15 cellular contexts compared by ENCODE assay signal in genomic region chr4:38802561-38803355, GRCh38. TPM values are rescaled to one million over a fixed set of nuclear protein-coding genes. Genes with fewer than 3 reads are reported as not detected.
DNase-seq lines count a peak whose midpoint lies in the region; TF ChIP-seq lines count a peak whose summit lies in the region.
"Had no signal": no experiment of that assay in that cellular context is flagged by ENCODE, and none has a peak within 500 bp of the region (broad histone marks: within the 10 kb centered on the region; RNA-seq: fewer than 3 reads in every experiment).

No MANE protein-coding gene starts in this region.

- H3K36me3 ChIP-seq in duodenal mucosa (ENCODE audit: control insufficient read depth in 1 of 2, insufficient read depth in 2 of 2, low read length in 2 of 2), result peaks cover 15 to 17% of the 10 kb centered on the region in 2 donors
- H3K36me3 ChIP-seq in skeletal muscle tissue (ENCODE audit: control insufficient read depth in 3 of 3, insufficient read depth in 3 of 3, low read length in 3 of 3), result peaks cover 0 to 6% (median 0%) of the 10 kb centered on the region in 3 donors
- peaks cover 0 to 13% (median 0%) of the 10 kb centered on the region in 3 donors for H3K36me3 ChIP-seq in Peyer's patch

- CTCF ChIA-PET in activated CD4-positive, alpha-beta T cell treated with anti-CD3 and anti-CD28 coated beads, Interleukin-2, amount 10 ng/mL, durations not matched to agents 7 days and 5 days (lab: Charles Lee), result interaction anchor here (0.8 to 3.0 kb wide), 7 partner anchors 8 to 71 kb away, joined by 3 to 14 read pairs (median 4); no protein-coding TSS in a partner anchor

- POLR2A ChIA-PET in activated CD4-positive, alpha-beta T cell treated with anti-CD3 and anti-CD28 coated beads, Interleukin-2, amount 10 ng/mL, durations not matched to agents 7 days and 5 days (lab: Charles Lee), result no interaction called here

- H3K27me3 Mint-ChIP-seq in activated CD4-positive, alpha-beta T cell treated with anti-CD3 and anti-CD28 coated beads, Interleukin-2, amount 10 ng/mL, durations not matched to agents 7 days and 5 days, result no peaks in the 10 kb centered on the region

- H3K4me3 Mint-ChIP-seq in activated CD4-positive, alpha-beta T cell treated with anti-CD3 and anti-CD28 coated beads, Interleukin-2, amount 10 ng/mL, durations not matched to agents 7 days and 5 days, result peak overlapping the region; percentile 2
- H3K4me3 Mint-ChIP-seq: endodermal cell had no signal

- H3K27me3 ChIP-seq in duodenal mucosa (ENCODE audit: control insufficient read depth in 1 of 2, insufficient read depth in 2 of 2, low read length in 2 of 2) (no peaks in the 10 kb centered on the region), skeletal muscle tissue (ENCODE audit: control insufficient read depth in 3 of 3, insufficient read depth in 3 of 3, low read length in 3 of 3) (no peaks in the 10 kb centered on the region), Peyer's patch (no peaks in the 10 kb centered on the region)

- in situ Hi-C loops in KBM-7 (cut with MboI; ENCODE audit: low pct_unique_long_range_greater_than_20kb, low sequenced_read_pairs), result no loop called here

- no peak for DNase-seq in activated CD4-positive, alpha-beta T cell treated with anti-CD3 and anti-CD28 coated beads, Interleukin-2, amount 10 ng/mL, durations not matched to agents 7 days and 5 days
- no peak for DNase-seq in activated CD4-positive, alpha-beta T cell treated with anti-CD3 and anti-CD28 coated beads, Interleukin-2, amount 50 U/mL, for 48 hours
- DNase-seq in KBM-7 (peak; percentile 15), HPDE6-E6E7 (ENCODE audit: extremely low spot score) (no peak), islet precursor cell (no peak), Peyer's patch (no peak)
- DNase-seq: endodermal cell; KG1; NCI-H1694 treated with DMSO at 0.1 percent for 48 hours; NCI-H748 treated with DMSO at 0.1 percent for 48 hours; Right ventricle myocardium superior; stimulated activated CD4-positive, alpha-beta T cell treated with anti-CD3 and anti-CD28 coated beads, Interleukin-12 subunit alpha, Interleukin-12 subunit beta, amount 100 ng/mL, for 4 hours had no signal

- H3K4me1 ChIP-seq in duodenal mucosa (ENCODE audit: control insufficient read depth in 1 of 2, insufficient read depth in 2 of 2, low read length in 2 of 2), result peaks cover 15 to 21% of the 10 kb centered on the region in 2 donors
- peaks cover 3 to 14% (median 7%) of the 10 kb centered on the region in 3 donors for H3K4me1 ChIP-seq in skeletal muscle tissue (ENCODE audit: control insufficient read depth in 3 of 3, insufficient read depth in 3 of 3, low read length in 3 of 3)
- peaks cover 0 to 10% (median 5%) of the 10 kb centered on the region in 4 donors for H3K4me1 ChIP-seq in Peyer's patch

- H3K27ac ChIP-seq in duodenal mucosa (ENCODE audit: low read depth, low read length) (no peak overlapping the region), skeletal muscle tissue (ENCODE audit: low read depth, low read length) (no peak overlapping the region), Peyer's patch (no peak overlapping the region)

- no peak for TF ChIP-seq POLR2A in Peyer's patch (IDR thresholded peaks at IDR 0.05)

- H3K4me3 ChIP-seq in duodenal mucosa (ENCODE audit: low read depth in 1 of 2, low read length in 2 of 2), result peak overlapping the region; percentile 0 to 41
- H3K4me3 ChIP-seq in skeletal muscle tissue (ENCODE audit: low read length in 3 of 3), result peak overlapping the region in 2 of 3 donors; percentile 3 to 35
- H3K4me3 ChIP-seq in Peyer's patch, result peak overlapping the region in 1 of 4 donors; percentile 28

- no peak for TF ChIP-seq CTCF in Peyer's patch (IDR thresholded peaks at IDR 0.05)

- H3K9me3 ChIP-seq in duodenal mucosa (ENCODE audit: control insufficient read depth in 1 of 2, low read length in 2 of 2), result peaks cover 2 to 4% of the 10 kb centered on the region in 2 donors
- H3K9me3 ChIP-seq in skeletal muscle tissue (ENCODE audit: control insufficient read depth in 3 of 3, low read length in 3 of 3), result no peaks in the 10 kb centered on the region
- H3K9me3 ChIP-seq in Peyer's patch, result peaks cover 0 to 10% (median 0%) of the 10 kb centered on the region in 4 donors

- H3K9ac ChIP-seq in duodenal mucosa (ENCODE audit: low read depth in 1 of 2, low read length in 2 of 2) (no peak overlapping the region), skeletal muscle tissue (ENCODE audit: low read depth in 1 of 3, low read length in 3 of 3) (no peak overlapping the region)

- peaks cover 65% of the 10 kb centered on the region for H3K36me3 Mint-ChIP-seq in activated CD4-positive, alpha-beta T cell treated with anti-CD3 and anti-CD28 coated beads, Interleukin-2, amount 10 ng/mL, durations not matched to agents 7 days and 5 days (ENCODE audit: low read depth)

- peaks cover 36% of the 10 kb centered on the region for H3K4me1 Mint-ChIP-seq in activated CD4-positive, alpha-beta T cell treated with anti-CD3 and anti-CD28 coated beads, Interleukin-2, amount 10 ng/mL, durations not matched to agents 7 days and 5 days
- H3K4me1 Mint-ChIP-seq: endodermal cell had no signal

- peaks cover 34% of the 10 kb centered on the region for H3K9me3 Mint-ChIP-seq in activated CD4-positive, alpha-beta T cell treated with anti-CD3 and anti-CD28 coated beads, Interleukin-2, amount 10 ng/mL, durations not matched to agents 7 days and 5 days

- peak overlapping the region; percentile 41 for H3K27ac Mint-ChIP-seq in activated CD4-positive, alpha-beta T cell treated with anti-CD3 and anti-CD28 coated beads, Interleukin-2, amount 10 ng/mL, durations not matched to agents 7 days and 5 days
- H3K27ac Mint-ChIP-seq: endodermal cell had no signal

RNA-seq across cellular contexts. Expression of gene TLR1, which starts 1.8 kb away (rescaled TPM):
- 10 to 100 TPM; 19.5 to 21.0 TPM for total RNA-seq in activated CD4-positive, alpha-beta T cell treated with anti-CD3 and anti-CD28 coated beads, Interleukin-2, amount 10 ng/mL, durations not matched to agents 7 days and 5 days
- total RNA-seq in skeletal muscle tissue (6.3 TPM), Peyer's patch (10 to 100 TPM in 2 of 4 donors, 1 to 10 TPM in 2; 2.3 to 33.8 (median 8.5) TPM)

RNA-seq across cellular contexts. Expression of gene TLR10, which starts 20.0 kb away (rescaled TPM):
- total RNA-seq in activated CD4-positive, alpha-beta T cell treated with anti-CD3 and anti-CD28 coated beads, Interleukin-2, amount 10 ng/mL, durations not matched to agents 7 days and 5 days, result under 1 TPM in 1 of 2 experiments, not detected in 1; 0.23 TPM
- total RNA-seq in skeletal muscle tissue (0.52 TPM), Peyer's patch (10 to 100 TPM in 1 of 4 donors, 1 to 10 TPM in 1, not detected in 2; 2.0 to 37.1 TPM)
- total RNA-seq: endodermal cell, glomerular endothelial cell, Right ventricle myocardium superior had no signal

RNA-seq across cellular contexts. Expression of gene TLR6, which starts 53.9 kb away (rescaled TPM):
- 1 to 10 TPM; 3.2 to 3.5 TPM for total RNA-seq in activated CD4-positive, alpha-beta T cell treated with anti-CD3 and anti-CD28 coated beads, Interleukin-2, amount 10 ng/mL, durations not matched to agents 7 days and 5 days
- total RNA-seq in skeletal muscle tissue (1.0 TPM), Peyer's patch (10 to 100 TPM in 1 of 4 donors, 1 to 10 TPM in 3; 1.5 to 14.9 (median 2.3) TPM)
